ENCODE assay signal across 1 cellular context in the genomic region with DNA sequence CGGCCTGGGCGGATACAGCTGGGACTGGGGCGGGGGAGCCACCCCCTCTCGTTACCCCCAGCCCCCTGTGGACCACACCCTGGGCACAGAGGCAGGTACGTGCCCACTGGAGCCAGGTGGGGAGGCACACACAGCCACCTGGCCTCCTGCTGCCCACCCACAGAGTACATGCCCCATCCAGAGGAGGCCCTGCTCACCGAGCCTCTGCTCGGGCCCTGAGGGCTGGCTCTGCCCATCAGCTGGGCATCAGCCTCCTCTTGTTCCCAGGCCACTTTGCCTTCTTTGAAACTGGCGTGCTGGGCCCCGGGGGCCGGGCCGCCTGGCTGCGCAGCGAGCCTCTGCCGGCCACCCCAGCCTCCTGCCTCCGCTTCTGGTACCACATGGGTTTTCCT.
TF ChIP-seq lines count a peak whose summit lies in the region.

No MANE protein-coding gene starts in this region.

TF ChIP-seq in GM12878, 131 proteins besides CTCF, POLR2A, EP300 and RAD21:
- TF ChIP-seq SIX5 (IDR thresholded peaks at IDR 0.05; ENCODE audit: low read depth, low read length, severe bottlenecking) (no peak), TCF3 (IDR thresholded peaks at IDR 0.05; ENCODE audit: borderline replicate concordance, insufficient read depth, low read depth, low read length) (no peak), POU2F2 (IDR thresholded peaks at IDR 0.05; ENCODE audit: borderline replicate concordance, low read depth, low read length) (no peak), MLLT1 (IDR thresholded peaks at IDR 0.05) (no peak), SKIL (IDR thresholded peaks at IDR 0.05; ENCODE audit: low read depth, poor library complexity, severe bottlenecking) (no peak), ZNF384 (IDR thresholded peaks at IDR 0.05; ENCODE audit: borderline replicate concordance, low read depth, low read length) (no peak), NBN (IDR thresholded peaks at IDR 0.05) (no peak), NFYA (IDR thresholded peaks at IDR 0.05; ENCODE audit: borderline replicate concordance, low read depth, low read length) (no peak), MTA3 (IDR thresholded peaks at IDR 0.05; ENCODE audit: borderline replicate concordance, low read length) (no peak)
- TF ChIP-seq, protein P1, sequence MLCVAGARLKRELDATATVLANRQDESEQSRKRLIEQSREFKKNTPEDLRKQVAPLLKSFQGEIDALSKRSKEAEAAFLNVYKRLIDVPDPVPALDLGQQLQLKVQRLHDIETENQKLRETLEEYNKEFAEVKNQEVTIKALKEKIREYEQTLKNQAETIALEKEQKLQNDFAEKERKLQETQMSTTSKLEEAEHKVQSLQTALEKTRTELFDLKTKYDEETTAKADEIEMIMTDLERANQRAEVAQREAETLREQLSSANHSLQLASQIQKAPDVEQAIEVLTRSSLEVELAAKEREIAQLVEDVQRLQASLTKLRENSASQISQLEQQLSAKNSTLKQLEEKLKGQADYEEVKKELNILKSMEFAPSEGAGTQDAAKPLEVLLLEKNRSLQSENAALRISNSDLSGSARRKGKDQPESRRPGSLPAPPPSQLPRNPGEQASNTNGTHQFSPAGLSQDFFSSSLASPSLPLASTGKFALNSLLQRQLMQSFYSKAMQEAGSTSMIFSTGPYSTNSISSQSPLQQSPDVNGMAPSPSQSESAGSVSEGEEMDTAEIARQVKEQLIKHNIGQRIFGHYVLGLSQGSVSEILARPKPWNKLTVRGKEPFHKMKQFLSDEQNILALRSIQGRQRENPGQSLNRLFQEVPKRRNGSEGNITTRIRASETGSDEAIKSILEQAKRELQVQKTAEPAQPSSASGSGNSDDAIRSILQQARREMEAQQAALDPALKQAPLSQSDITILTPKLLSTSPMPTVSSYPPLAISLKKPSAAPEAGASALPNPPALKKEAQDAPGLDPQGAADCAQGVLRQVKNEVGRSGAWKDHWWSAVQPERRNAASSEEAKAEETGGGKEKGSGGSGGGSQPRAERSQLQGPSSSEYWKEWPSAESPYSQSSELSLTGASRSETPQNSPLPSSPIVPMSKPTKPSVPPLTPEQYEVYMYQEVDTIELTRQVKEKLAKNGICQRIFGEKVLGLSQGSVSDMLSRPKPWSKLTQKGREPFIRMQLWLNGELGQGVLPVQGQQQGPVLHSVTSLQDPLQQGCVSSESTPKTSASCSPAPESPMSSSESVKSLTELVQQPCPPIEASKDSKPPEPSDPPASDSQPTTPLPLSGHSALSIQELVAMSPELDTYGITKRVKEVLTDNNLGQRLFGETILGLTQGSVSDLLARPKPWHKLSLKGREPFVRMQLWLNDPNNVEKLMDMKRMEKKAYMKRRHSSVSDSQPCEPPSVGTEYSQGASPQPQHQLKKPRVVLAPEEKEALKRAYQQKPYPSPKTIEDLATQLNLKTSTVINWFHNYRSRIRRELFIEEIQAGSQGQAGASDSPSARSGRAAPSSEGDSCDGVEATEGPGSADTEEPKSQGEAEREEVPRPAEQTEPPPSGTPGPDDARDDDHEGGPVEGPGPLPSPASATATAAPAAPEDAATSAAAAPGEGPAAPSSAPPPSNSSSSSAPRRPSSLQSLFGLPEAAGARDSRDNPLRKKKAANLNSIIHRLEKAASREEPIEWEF (IDR thresholded peaks at IDR 0.05; ENCODE audit: insufficient replicate concordance, low read depth, low read length): no peak
- TF ChIP-seq, protein P2, sequence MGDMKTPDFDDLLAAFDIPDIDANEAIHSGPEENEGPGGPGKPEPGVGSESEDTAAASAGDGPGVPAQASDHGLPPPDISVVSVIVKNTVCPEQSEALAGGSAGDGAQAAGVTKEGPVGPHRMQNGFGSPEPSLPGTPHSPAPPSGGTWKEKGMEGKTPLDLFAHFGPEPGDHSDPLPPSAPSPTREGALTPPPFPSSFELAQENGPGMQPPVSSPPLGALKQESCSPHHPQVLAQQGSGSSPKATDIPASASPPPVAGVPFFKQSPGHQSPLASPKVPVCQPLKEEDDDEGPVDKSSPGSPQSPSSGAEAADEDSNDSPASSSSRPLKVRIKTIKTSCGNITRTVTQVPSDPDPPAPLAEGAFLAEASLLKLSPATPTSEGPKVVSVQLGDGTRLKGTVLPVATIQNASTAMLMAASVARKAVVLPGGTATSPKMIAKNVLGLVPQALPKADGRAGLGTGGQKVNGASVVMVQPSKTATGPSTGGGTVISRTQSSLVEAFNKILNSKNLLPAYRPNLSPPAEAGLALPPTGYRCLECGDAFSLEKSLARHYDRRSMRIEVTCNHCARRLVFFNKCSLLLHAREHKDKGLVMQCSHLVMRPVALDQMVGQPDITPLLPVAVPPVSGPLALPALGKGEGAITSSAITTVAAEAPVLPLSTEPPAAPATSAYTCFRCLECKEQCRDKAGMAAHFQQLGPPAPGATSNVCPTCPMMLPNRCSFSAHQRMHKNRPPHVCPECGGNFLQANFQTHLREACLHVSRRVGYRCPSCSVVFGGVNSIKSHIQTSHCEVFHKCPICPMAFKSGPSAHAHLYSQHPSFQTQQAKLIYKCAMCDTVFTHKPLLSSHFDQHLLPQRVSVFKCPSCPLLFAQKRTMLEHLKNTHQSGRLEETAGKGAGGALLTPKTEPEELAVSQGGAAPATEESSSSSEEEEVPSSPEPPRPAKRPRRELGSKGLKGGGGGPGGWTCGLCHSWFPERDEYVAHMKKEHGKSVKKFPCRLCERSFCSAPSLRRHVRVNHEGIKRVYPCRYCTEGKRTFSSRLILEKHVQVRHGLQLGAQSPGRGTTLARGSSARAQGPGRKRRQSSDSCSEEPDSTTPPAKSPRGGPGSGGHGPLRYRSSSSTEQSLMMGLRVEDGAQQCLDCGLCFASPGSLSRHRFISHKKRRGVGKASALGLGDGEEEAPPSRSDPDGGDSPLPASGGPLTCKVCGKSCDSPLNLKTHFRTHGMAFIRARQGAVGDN (IDR thresholded peaks at IDR 0.05): no peak
